Comparison of ENCODE assay signal across 1 cellular context in the genomic region with DNA sequence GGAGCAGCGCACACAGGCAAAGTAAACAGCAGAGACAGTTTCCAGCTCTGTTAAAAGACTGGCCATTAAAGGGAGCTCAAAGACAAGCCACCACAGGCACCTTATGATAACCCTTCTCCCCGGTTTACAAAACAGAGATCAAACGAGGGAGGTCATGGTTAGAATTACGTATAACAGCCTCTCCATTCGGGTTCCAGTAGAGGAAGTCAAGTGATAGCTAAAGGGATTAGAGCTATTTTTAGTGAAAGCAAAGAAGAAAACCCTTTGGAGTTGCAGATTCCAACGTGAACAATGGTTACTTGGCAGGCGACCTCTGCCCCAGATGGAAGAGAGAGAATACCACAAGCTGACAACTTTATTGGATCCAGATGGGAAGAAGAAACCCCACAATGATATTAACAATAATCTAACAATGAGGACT.
A peak's percentile ranks its signal among the peaks of the same experiment; 100 is the strongest.
TF ChIP-seq lines count a peak whose summit lies in the region.

No MANE protein-coding gene starts in this region.

TF ChIP-seq in HepG2, 621 proteins besides CTCF, POLR2A, EP300 and RAD21 (continued from another document and continues in another):
- TF ChIP-seq, protein P1, sequence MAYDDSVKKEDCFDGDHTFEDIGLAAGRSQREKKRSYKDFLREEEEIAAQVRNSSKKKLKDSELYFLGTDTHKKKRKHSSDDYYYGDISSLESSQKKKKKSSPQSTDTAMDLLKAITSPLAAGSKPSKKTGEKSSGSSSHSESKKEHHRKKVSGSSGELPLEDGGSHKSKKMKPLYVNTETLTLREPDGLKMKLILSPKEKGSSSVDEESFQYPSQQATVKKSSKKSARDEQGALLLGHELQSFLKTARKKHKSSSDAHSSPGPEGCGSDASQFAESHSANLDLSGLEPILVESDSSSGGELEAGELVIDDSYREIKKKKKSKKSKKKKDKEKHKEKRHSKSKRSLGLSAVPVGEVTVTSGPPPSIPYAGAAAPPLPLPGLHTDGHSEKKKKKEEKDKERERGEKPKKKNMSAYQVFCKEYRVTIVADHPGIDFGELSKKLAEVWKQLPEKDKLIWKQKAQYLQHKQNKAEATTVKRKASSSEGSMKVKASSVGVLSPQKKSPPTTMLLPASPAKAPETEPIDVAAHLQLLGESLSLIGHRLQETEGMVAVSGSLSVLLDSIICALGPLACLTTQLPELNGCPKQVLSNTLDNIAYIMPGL (CRISPR knock-in tag; IDR thresholded peaks at IDR 0.05; ENCODE audit: borderline replicate concordance in 1 of 2, low read depth in 1 of 2): 0 out of 4 replicates have a peak, but pooled peaks of 1 of the 2 experiments have one; percentile 24
- TF ChIP-seq JARID2 (CRISPR knock-in tag; IDR thresholded peaks at IDR 0.05; ENCODE audit: insufficient replicate concordance) (no peak), NFRKB (IDR thresholded peaks at IDR 0.05) (no peak), KDM1A (CRISPR knock-in tag; IDR thresholded peaks at IDR 0.05) (no peak), TEAD3 (CRISPR knock-in tag; optimal IDR thresholded peaks at IDR 0.05; ENCODE audit: borderline replicate concordance) (peak; percentile 14), MATR3 (CRISPR knock-in tag; IDR thresholded peaks at IDR 0.05) (no peak), ZNF552 (CRISPR knock-in tag; IDR thresholded peaks at IDR 0.05; ENCODE audit: borderline replicate concordance) (no peak), HNRNPUL1 (IDR thresholded peaks at IDR 0.05; ENCODE audit: low read depth, low read length) (no peak), MBD4 (IDR thresholded peaks at IDR 0.05; ENCODE audit: borderline replicate concordance, low read length) (no peak), SOX13 (IDR thresholded peaks at IDR 0.05) (peak; percentile 70), SOX13 (CRISPR knock-in tag; conservative IDR thresholded peaks at IDR 0.05 in 1 of 2, IDR thresholded peaks at IDR 0.05 in 1 of 2) (peak in 1 of 2 experiments; percentile 96; a peak in 2 of 4 replicates), ATAD3A (CRISPR knock-in tag; IDR thresholded peaks at IDR 0.05) (no peak), ZNF782 (CRISPR knock-in tag; IDR thresholded peaks at IDR 0.05; ENCODE audit: borderline replicate concordance) (no peak), ZNF589 (CRISPR knock-in tag; conservative IDR thresholded peaks at IDR 0.05) (no peak), GLI4 (CRISPR knock-in tag; IDR thresholded peaks at IDR 0.05; ENCODE audit: borderline replicate concordance) (no peak), ZFX (CRISPR knock-in tag; IDR thresholded peaks at IDR 0.05; ENCODE audit: low read depth) (no peak), HIVEP1 (CRISPR knock-in tag; IDR thresholded peaks at IDR 0.05) (no peak), KDM5B (CRISPR knock-in tag; IDR thresholded peaks at IDR 0.05; ENCODE audit: borderline replicate concordance) (no peak), CEBPB (IDR thresholded peaks at IDR 0.05; ENCODE audit: borderline replicate concordance, low read depth, low read length) (no peak), KDM6A (CRISPR knock-in tag; IDR thresholded peaks at IDR 0.05; ENCODE audit: low read depth) (peak; percentile 34; the same call in 1 of the 2 replicates), PAWR (CRISPR knock-in tag; IDR thresholded peaks at IDR 0.05; ENCODE audit: borderline replicate concordance) (no peak), PITX1 (CRISPR knock-in tag; IDR thresholded peaks at IDR 0.05) (peak; percentile 70), ATF7 (IDR thresholded peaks at IDR 0.05) (no peak), ATF7 (CRISPR knock-in tag; IDR thresholded peaks at IDR 0.05) (no peak)
- TF ChIP-seq, protein P2, sequence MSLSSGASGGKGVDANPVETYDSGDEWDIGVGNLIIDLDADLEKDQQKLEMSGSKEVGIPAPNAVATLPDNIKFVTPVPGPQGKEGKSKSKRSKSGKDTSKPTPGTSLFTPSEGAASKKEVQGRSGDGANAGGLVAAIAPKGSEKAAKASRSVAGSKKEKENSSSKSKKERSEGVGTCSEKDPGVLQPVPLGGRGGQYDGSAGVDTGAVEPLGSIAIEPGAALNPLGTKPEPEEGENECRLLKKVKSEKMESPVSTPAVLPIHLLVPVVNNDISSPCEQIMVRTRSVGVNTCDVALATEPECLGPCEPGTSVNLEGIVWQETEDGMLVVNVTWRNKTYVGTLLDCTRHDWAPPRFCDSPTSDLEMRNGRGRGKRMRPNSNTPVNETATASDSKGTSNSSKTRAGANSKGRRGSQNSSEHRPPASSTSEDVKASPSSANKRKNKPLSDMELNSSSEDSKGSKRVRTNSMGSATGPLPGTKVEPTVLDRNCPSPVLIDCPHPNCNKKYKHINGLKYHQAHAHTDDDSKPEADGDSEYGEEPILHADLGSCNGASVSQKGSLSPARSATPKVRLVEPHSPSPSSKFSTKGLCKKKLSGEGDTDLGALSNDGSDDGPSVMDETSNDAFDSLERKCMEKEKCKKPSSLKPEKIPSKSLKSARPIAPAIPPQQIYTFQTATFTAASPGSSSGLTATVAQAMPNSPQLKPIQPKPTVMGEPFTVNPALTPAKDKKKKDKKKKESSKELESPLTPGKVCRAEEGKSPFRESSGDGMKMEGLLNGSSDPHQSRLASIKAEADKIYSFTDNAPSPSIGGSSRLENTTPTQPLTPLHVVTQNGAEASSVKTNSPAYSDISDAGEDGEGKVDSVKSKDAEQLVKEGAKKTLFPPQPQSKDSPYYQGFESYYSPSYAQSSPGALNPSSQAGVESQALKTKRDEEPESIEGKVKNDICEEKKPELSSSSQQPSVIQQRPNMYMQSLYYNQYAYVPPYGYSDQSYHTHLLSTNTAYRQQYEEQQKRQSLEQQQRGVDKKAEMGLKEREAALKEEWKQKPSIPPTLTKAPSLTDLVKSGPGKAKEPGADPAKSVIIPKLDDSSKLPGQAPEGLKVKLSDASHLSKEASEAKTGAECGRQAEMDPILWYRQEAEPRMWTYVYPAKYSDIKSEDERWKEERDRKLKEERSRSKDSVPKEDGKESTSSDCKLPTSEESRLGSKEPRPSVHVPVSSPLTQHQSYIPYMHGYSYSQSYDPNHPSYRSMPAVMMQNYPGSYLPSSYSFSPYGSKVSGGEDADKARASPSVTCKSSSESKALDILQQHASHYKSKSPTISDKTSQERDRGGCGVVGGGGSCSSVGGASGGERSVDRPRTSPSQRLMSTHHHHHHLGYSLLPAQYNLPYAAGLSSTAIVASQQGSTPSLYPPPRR (CRISPR knock-in tag; IDR thresholded peaks at IDR 0.05; ENCODE audit: borderline replicate concordance): peak; percentile 73; the same call in 1 of the 2 replicates
- TF ChIP-seq, protein P3, sequence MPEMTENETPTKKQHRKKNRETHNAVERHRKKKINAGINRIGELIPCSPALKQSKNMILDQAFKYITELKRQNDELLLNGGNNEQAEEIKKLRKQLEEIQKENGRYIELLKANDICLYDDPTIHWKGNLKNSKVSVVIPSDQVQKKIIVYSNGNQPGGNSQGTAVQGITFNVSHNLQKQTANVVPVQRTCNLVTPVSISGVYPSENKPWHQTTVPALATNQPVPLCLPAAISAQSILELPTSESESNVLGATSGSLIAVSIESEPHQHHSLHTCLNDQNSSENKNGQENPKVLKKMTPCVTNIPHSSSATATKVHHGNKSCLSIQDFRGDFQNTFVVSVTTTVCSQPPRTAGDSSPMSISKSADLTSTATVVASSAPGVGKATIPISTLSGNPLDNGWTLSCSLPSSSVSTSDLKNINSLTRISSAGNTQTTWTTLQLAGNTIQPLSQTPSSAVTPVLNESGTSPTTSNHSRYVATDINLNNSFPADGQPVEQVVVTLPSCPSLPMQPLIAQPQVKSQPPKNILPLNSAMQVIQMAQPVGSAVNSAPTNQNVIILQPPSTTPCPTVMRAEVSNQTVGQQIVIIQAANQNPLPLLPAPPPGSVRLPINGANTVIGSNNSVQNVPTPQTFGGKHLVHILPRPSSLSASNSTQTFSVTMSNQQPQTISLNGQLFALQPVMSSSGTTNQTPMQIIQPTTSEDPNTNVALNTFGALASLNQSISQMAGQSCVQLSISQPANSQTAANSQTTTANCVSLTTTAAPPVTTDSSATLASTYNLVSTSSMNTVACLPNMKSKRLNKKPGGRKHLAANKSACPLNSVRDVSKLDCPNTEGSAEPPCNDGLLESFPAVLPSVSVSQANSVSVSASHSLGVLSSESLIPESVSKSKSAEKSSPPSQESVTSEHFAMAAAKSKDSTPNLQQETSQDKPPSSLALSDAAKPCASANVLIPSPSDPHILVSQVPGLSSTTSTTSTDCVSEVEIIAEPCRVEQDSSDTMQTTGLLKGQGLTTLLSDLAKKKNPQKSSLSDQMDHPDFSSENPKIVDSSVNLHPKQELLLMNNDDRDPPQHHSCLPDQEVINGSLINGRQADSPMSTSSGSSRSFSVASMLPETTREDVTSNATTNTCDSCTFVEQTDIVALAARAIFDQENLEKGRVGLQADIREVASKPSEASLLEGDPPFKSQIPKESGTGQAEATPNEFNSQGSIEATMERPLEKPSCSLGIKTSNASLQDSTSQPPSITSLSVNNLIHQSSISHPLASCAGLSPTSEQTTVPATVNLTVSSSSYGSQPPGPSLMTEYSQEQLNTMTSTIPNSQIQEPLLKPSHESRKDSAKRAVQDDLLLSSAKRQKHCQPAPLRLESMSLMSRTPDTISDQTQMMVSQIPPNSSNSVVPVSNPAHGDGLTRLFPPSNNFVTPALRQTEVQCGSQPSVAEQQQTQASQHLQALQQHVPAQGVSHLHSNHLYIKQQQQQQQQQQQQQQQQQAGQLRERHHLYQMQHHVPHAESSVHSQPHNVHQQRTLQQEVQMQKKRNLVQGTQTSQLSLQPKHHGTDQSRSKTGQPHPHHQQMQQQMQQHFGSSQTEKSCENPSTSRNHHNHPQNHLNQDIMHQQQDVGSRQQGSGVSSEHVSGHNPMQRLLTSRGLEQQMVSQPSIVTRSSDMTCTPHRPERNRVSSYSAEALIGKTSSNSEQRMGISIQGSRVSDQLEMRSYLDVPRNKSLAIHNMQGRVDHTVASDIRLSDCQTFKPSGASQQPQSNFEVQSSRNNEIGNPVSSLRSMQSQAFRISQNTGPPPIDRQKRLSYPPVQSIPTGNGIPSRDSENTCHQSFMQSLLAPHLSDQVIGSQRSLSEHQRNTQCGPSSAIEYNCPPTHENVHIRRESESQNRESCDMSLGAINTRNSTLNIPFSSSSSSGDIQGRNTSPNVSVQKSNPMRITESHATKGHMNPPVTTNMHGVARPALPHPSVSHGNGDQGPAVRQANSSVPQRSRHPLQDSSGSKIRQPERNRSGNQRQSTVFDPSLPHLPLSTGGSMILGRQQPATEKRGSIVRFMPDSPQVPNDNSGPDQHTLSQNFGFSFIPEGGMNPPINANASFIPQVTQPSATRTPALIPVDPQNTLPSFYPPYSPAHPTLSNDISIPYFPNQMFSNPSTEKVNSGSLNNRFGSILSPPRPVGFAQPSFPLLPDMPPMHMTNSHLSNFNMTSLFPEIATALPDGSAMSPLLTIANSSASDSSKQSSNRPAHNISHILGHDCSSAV (CRISPR knock-in tag; IDR thresholded peaks at IDR 0.05; ENCODE audit: borderline replicate concordance): no peak
- TF ChIP-seq, protein P4, sequence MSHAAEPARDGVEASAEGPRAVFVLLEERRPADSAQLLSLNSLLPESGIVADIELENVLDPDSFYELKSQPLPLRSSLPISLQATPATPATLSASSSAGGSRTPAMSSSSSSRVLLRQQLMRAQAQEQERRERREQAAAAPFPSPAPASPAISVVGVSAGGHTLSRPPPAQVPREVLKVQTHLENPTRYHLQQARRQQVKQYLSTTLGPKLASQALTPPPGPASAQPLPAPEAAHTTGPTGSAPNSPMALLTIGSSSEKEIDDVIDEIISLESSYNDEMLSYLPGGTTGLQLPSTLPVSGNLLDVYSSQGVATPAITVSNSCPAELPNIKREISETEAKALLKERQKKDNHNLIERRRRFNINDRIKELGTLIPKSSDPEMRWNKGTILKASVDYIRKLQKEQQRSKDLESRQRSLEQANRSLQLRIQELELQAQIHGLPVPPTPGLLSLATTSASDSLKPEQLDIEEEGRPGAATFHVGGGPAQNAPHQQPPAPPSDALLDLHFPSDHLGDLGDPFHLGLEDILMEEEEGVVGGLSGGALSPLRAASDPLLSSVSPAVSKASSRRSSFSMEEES (CRISPR knock-in tag; IDR thresholded peaks at IDR 0.05): 0 out of 2 replicates have a peak, but pooled peaks have one; percentile 16
- TF ChIP-seq, protein P5, sequence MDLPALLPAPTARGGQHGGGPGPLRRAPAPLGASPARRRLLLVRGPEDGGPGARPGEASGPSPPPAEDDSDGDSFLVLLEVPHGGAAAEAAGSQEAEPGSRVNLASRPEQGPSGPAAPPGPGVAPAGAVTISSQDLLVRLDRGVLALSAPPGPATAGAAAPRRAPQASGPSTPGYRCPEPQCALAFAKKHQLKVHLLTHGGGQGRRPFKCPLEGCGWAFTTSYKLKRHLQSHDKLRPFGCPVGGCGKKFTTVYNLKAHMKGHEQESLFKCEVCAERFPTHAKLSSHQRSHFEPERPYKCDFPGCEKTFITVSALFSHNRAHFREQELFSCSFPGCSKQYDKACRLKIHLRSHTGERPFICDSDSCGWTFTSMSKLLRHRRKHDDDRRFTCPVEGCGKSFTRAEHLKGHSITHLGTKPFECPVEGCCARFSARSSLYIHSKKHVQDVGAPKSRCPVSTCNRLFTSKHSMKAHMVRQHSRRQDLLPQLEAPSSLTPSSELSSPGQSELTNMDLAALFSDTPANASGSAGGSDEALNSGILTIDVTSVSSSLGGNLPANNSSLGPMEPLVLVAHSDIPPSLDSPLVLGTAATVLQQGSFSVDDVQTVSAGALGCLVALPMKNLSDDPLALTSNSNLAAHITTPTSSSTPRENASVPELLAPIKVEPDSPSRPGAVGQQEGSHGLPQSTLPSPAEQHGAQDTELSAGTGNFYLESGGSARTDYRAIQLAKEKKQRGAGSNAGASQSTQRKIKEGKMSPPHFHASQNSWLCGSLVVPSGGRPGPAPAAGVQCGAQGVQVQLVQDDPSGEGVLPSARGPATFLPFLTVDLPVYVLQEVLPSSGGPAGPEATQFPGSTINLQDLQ (CRISPR knock-in tag; IDR thresholded peaks at IDR 0.05): no peak
